ENCODE assay signal across 6 cellular contexts in the genomic region with DNA sequence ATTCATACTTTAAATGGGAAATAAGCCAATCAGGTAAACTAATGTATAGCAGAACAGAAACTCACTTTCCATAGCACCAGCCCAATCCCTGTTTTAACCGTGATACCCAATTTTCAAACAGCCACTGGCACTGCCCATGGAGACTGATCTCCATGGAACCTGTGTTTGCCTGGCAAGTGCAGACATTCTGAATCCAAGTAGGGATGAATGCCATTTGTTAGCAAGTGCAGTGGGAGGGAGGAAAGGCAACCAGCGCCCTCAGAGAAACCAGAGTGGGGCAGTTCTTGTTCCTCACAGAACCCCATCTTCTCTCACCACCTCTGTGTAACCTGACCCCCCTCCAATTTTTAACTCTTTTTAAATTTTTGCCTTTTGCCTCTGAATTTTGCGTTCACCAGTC.
"Had no signal": no experiment of that assay in that cellular context is flagged by ENCODE, and none has a peak within 500 bp of the region (broad histone marks: within the 10 kb centered on the region; RNA-seq: fewer than 3 reads in every experiment).

No MANE protein-coding gene starts in this region.

- H3K4me3 Mint-ChIP-seq: IgD-negative memory B cell had no signal

- ATAC-seq: HepG2, K562 had no signal

- H3K27ac Mint-ChIP-seq: IgD-negative memory B cell had no signal

- H3K4me1 Mint-ChIP-seq: IgD-negative memory B cell had no signal

- H3K27me3 Mint-ChIP-seq: IgD-negative memory B cell had no signal

- H3K9me3 Mint-ChIP-seq: IgD-negative memory B cell had no signal

- H3K36me3 Mint-ChIP-seq: IgD-negative memory B cell had no signal

- DNase-seq: IMR-90, KBM-7, KG1 had no signal
